In genomic region chr4:102493794-102494193, GRCh38 we compare ENCODE assay signal across 11 cellular contexts. TPM values are rescaled to one million over a fixed set of nuclear protein-coding genes. Genes with fewer than 3 reads are reported as not detected.
A peak's percentile ranks its signal among the peaks of the same experiment; 100 is the strongest.
DNase-seq lines count a peak whose midpoint lies in the region; ATAC-seq lines count a peak whose summit lies in the region.
"Had no signal": no experiment of that assay in that cellular context is flagged by ENCODE, and none has a peak within 500 bp of the region (broad histone marks: within the 10 kb centered on the region; RNA-seq: fewer than 3 reads in every experiment).

No MANE protein-coding gene starts in this region.

- DNase-seq in DMS153 treated with DMSO at 0.1 percent for 48 hours (lab: John Stamatoyannopoulos, UW; ENCODE audit: unreplicated experiment) (peak; percentile 91), NCI-H2196 treated with DMSO at 0.1 percent for 48 hours (lab: John Stamatoyannopoulos, UW; ENCODE audit: unreplicated experiment) (peak; percentile 21), left colon (peak; percentile 38 to 50), immature natural killer cell (no peak), NCI-H187 (lab: John Stamatoyannopoulos, UW) (no peak)
- no peak for DNase-seq in activated CD4-positive, alpha-beta T cell treated with anti-CD3 and anti-CD28 coated beads for 4 hours
- DNase-seq: activated CD4-positive, alpha-beta T cell treated with anti-CD3 and anti-CD28 coated beads, Interleukin-2, amount 50 U/mL, for 48 hours had no signal

- intact Hi-C loops in left colon (cut with DNase I, micrococcal nuclease): no loop called here

- H3K9me3 Mint-ChIP-seq in immature natural killer cell: no peaks in the 10 kb centered on the region
- H3K9me3 Mint-ChIP-seq: natural killer cell treated with Interleukin-12 subunit alpha and Interleukin-12 subunit beta and Interleukin-15 and Interleukin-18, amount 100 ng/mL, for 72 hours had no signal

- ATAC-seq in GM21786 (IDR thresholded peaks at IDR 0.05; ENCODE audit: unreplicated experiment): peak; percentile 60
- peak; percentile 91 for ATAC-seq in left colon
- ATAC-seq in HG02938 (IDR thresholded peaks at IDR 0.05; ENCODE audit: unreplicated experiment): no peak
- ATAC-seq: HCT116; natural killer cell treated with Interleukin-12 subunit alpha and Interleukin-12 subunit beta and Interleukin-15 and Interleukin-18, amount 100 ng/mL, for 72 hours had no signal

- H3K36me3 Mint-ChIP-seq in immature natural killer cell: no peaks in the 10 kb centered on the region
- H3K36me3 Mint-ChIP-seq: natural killer cell treated with Interleukin-12 subunit alpha and Interleukin-12 subunit beta and Interleukin-15 and Interleukin-18, amount 100 ng/mL, for 72 hours had no signal

- peaks cover 5 to 12% of the 10 kb centered on the region in 2 donors for H3K4me1 Mint-ChIP-seq in immature natural killer cell

- H3K27me3 Mint-ChIP-seq in immature natural killer cell (ENCODE audit: low read depth in 3 of 3): peaks cover 0 to 3% (median 0%) of the 10 kb centered on the region in 3 donors
- H3K27me3 Mint-ChIP-seq: natural killer cell treated with Interleukin-12 subunit alpha and Interleukin-12 subunit beta and Interleukin-15 and Interleukin-18, amount 100 ng/mL, for 72 hours had no signal

- no peak overlapping the region for H3K4me3 Mint-ChIP-seq in immature natural killer cell
- H3K4me3 Mint-ChIP-seq: natural killer cell treated with Interleukin-12 subunit alpha and Interleukin-12 subunit beta and Interleukin-15 and Interleukin-18, amount 100 ng/mL, for 72 hours had no signal

- H3K27ac Mint-ChIP-seq in immature natural killer cell: peak overlapping the region in 1 of 6 donors; percentile 19

RNA-seq across cellular contexts. Expression of gene NFKB1, which starts 7.4 kb away (rescaled TPM):
- total RNA-seq in left colon: 10 to 100 TPM; 45.3 to 49.8 TPM
- 10 to 100 TPM in 1 of 3 donors, 1 to 10 TPM in 2; 9.4 to 16.0 (median 9.4) TPM for polyA plus RNA-seq in immature natural killer cell

Comparison
In these comparisons a context has a peak if more than half of its experiments do, and no peak if none do; other contexts are left out.
1. DNase-seq: peak in DMS153 treated with DMSO at 0.1 percent for 48 hours (single experiment), NCI-H2196 treated with DMSO at 0.1 percent for 48 hours (single experiment) and left colon (2 of 2); none in immature natural killer cell (0 of 3), activated CD4-positive, alpha-beta T cell treated with anti-CD3 and anti-CD28 coated beads for 4 hours (0 of 2) and NCI-H187 (0 of 2).